12 cellular contexts compared by ENCODE assay signal in the genomic region with DNA sequence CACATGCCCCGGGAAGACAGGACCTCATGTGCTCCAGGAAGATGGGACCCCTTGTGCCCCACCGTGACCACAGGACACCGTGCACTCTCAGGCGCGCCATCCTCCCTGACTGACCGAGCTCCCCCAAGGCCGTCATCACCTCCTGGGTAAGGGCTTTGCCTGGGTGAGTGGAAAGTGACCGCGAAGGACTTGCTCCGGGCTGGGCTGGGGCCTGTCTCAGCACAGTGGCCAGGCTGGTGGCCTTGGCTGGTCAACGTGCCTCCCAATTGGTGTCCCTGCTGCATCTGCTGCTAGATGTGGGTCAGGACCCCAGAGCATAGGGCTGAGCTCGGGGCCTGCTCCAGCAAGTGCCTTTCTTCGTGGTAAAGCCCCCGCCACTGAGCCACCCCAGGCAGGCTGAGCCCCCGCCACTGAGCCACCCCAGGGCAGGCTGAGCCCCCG.
"Had no signal": no experiment of that assay in that cellular context is flagged by ENCODE, and none has a peak within 500 bp of the region (broad histone marks: within the 10 kb centered on the region; RNA-seq: fewer than 3 reads in every experiment).

No MANE protein-coding gene starts in this region.

- DNase-seq: activated CD4-positive, alpha-beta T cell treated with anti-CD3 and anti-CD28 coated beads, Interleukin-2, amount 50 U/mL, for 1 hour; activated CD8-positive, alpha-beta memory T cell treated with anti-CD3 and anti-CD28 coated beads for 24 hours; activated naive CD4-positive, alpha-beta T cell treated with anti-CD3 and anti-CD28 coated beads for 36 hours; activated T-cell treated with anti-CD3 and anti-CD28 coated beads for 4 hours; naive B cell; stimulated activated CD4-positive, alpha-beta T cell treated with anti-CD3 and anti-CD28 coated beads, Interleukin-1b, Interleukin-23, amount 100 ng/mL, for 48 hours; stomach had no signal

- H3K27ac Mint-ChIP-seq: activated naive CD4-positive, alpha-beta T cell treated with anti-CD3 and anti-CD28 coated beads for 36 hours; naive B cell; T-helper 2 cell treated with Interferon-gamma antibody and Interleukin-4, amounts not matched to agents 5 μg/mL and 100 μg/mL, for 36 hours had no signal

- H3K9me3 Mint-ChIP-seq: activated naive CD4-positive, alpha-beta T cell treated with anti-CD3 and anti-CD28 coated beads for 36 hours; naive B cell; T-helper 2 cell treated with Interferon-gamma antibody and Interleukin-4, amounts not matched to agents 5 μg/mL and 100 μg/mL, for 36 hours had no signal

- H3K27ac ChIP-seq: cardiac muscle cell, hepatocyte, neutrophil, stomach, thoracic aorta had no signal

- H3K36me3 Mint-ChIP-seq: naive B cell had no signal

- H3K27me3 ChIP-seq: cardiac muscle cell, hepatocyte had no signal

- H3K9me3 ChIP-seq: neutrophil, stomach, thoracic aorta had no signal

- H3K36me3 ChIP-seq: cardiac muscle cell, neutrophil, stomach, thoracic aorta had no signal

- H3K4me3 ChIP-seq: cardiac muscle cell, hepatocyte, stomach, thoracic aorta had no signal

- H3K4me1 ChIP-seq: stomach had no signal

- H3K4me3 Mint-ChIP-seq: activated naive CD4-positive, alpha-beta T cell treated with anti-CD3 and anti-CD28 coated beads for 36 hours; naive B cell; T-helper 2 cell treated with Interferon-gamma antibody and Interleukin-4, amounts not matched to agents 5 μg/mL and 100 μg/mL, for 36 hours had no signal
